8 cellular contexts compared by ENCODE assay signal in the genomic region with DNA sequence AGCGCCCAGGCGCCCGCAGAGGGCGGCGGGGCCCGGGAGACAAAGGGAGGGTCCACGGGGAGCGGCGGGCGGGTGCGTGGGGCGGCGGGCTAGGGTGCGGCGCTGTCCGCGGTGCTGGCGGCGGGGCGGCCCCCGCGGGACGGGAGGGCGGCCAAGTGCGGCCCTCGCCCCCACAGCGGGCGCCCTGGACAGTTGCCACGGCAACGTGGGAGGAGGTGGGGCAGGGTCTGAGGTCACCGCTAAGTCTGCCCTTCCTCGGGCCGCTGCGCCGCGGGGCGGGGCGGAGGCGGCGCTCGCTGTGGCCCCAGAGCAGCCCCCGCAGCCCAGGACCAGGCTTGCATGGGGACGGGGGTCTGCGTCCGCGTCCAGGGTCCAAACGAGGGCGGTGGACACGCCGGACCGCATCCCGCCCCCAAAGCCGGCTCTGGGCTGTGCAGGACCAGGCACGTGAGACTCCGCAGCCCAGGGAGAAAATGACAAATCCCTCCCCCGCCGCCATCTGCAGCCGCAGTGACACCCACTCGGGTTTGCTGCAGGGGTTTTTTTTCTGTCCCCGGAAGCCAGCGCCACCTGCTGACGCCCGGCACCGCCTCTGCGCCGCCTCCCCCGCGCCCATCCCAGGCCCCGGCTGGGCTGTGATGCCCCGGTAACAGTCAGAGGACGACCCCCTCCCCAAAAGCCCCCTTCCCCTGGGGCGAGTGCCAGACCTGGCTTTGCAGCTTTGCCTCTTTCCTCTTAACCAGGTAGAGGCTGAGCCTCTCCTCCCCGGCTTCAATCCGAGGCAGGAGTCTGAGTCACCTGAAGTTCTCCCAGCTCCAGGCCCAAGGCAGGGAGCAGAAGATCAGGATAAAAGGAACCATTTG.
DNase-seq lines count a peak whose midpoint lies in the region; TF ChIP-seq lines count a peak whose summit lies in the region.

No MANE protein-coding gene starts in this region.

- peaks cover 46% of the 10 kb centered on the region for H3K27me3 Mint-ChIP-seq in T-helper 2 cell treated with Interferon-gamma antibody and Interleukin-4, amounts not matched to agents 5 μg/mL and 100 μg/mL, for 36 hours (ENCODE audit: low read depth)

- H3K4me3 ChIP-seq in GM12864 (ENCODE audit: low read depth, low read length) = peak overlapping the region; percentile 17; the same call in 1 of the 2 replicates

- no peak overlapping the region for H3K4me3 Mint-ChIP-seq in T-helper 2 cell treated with Interferon-gamma antibody and Interleukin-4, amounts not matched to agents 5 μg/mL and 100 μg/mL, for 36 hours

- no peaks in the 10 kb centered on the region for H3K9me3 Mint-ChIP-seq in T-helper 2 cell treated with Interferon-gamma antibody and Interleukin-4, amounts not matched to agents 5 μg/mL and 100 μg/mL, for 36 hours

- no peaks in the 10 kb centered on the region for H3K4me1 Mint-ChIP-seq in T-helper 2 cell treated with Interferon-gamma antibody and Interleukin-4, amounts not matched to agents 5 μg/mL and 100 μg/mL, for 36 hours (ENCODE audit: low read depth)

- peak; percentile 57 for TF ChIP-seq CTCF in GM12864 (IDR thresholded peaks at IDR 0.05; ENCODE audit: low read depth, low read length, missing control alignments)

- H3K36me3 Mint-ChIP-seq in T-helper 2 cell treated with Interferon-gamma antibody and Interleukin-4, amounts not matched to agents 5 μg/mL and 100 μg/mL, for 36 hours (ENCODE audit: low read depth) = no peaks in the 10 kb centered on the region

- TF ChIP-seq EP300 in Ishikawa (IDR thresholded peaks at IDR 0.05; ENCODE audit: borderline replicate concordance) = no peak

- peak; percentile 19 for DNase-seq in GM12864 (ENCODE audit: low read depth)
- DNase-seq in T-helper 2 cell treated with Interferon-gamma antibody and Interleukin-4, amounts not matched to agents 5 μg/mL and 100 μg/mL, for 36 hours (ENCODE audit: low spot score) = peak; percentile 63
- peak in 51 of 58 donors; percentile 14 to 83 (median 53) for DNase-seq in anterior cingulate cortex (lab: John Stamatoyannopoulos, UW)
- peak; percentile 68 for DNase-seq in iPS-NIHi7 (ENCODE audit: extremely low spot score)
- peak; percentile 73 for DNase-seq in stimulated activated CD4-positive, alpha-beta T cell treated with anti-CD3 and anti-CD28 coated beads, Interleukin-4, amount 100 ng/mL, for 1 hour
- DNase-seq in OCI-M2 (lab: John Stamatoyannopoulos, UW; ENCODE audit: unreplicated experiment) = no peak
- DNase-seq in middle frontal gyrus (ENCODE audit: extremely low spot score, low spot score) = no peak

- H3K27ac Mint-ChIP-seq in T-helper 2 cell treated with Interferon-gamma antibody and Interleukin-4, amounts not matched to agents 5 μg/mL and 100 μg/mL, for 36 hours = no peak overlapping the region

- peak; percentile 48; the same call in 1 of the 2 replicates for TF ChIP-seq RAD21 in Ishikawa (IDR thresholded peaks at IDR 0.05; ENCODE audit: low read depth)

TF ChIP-seq in Ishikawa, 13 proteins besides CTCF, POLR2A, EP300 and RAD21:
- TF ChIP-seq, protein P1, sequence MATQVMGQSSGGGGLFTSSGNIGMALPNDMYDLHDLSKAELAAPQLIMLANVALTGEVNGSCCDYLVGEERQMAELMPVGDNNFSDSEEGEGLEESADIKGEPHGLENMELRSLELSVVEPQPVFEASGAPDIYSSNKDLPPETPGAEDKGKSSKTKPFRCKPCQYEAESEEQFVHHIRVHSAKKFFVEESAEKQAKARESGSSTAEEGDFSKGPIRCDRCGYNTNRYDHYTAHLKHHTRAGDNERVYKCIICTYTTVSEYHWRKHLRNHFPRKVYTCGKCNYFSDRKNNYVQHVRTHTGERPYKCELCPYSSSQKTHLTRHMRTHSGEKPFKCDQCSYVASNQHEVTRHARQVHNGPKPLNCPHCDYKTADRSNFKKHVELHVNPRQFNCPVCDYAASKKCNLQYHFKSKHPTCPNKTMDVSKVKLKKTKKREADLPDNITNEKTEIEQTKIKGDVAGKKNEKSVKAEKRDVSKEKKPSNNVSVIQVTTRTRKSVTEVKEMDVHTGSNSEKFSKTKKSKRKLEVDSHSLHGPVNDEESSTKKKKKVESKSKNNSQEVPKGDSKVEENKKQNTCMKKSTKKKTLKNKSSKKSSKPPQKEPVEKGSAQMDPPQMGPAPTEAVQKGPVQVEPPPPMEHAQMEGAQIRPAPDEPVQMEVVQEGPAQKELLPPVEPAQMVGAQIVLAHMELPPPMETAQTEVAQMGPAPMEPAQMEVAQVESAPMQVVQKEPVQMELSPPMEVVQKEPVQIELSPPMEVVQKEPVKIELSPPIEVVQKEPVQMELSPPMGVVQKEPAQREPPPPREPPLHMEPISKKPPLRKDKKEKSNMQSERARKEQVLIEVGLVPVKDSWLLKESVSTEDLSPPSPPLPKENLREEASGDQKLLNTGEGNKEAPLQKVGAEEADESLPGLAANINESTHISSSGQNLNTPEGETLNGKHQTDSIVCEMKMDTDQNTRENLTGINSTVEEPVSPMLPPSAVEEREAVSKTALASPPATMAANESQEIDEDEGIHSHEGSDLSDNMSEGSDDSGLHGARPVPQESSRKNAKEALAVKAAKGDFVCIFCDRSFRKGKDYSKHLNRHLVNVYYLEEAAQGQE (IDR thresholded peaks at IDR 0.05; ENCODE audit: low read depth) = peak; percentile 87
- TF ChIP-seq EGR1 (IDR thresholded peaks at IDR 0.05) = peak; percentile 71; the same call in 1 of the 2 replicates
- peak; percentile 40; the same call in 1 of the 2 replicates for TF ChIP-seq USF1 (IDR thresholded peaks at IDR 0.05)
- peak; percentile 44; the same call in 1 of the 2 replicates for TF ChIP-seq NFIC (IDR thresholded peaks at IDR 0.05)
- no peak for TF ChIP-seq CREB1 (IDR thresholded peaks at IDR 0.05; ENCODE audit: low read depth)

Comparison
In these comparisons a context has a peak if more than half of its experiments do, and no peak if none do; other contexts are left out.
1. DNase-seq: peak in GM12864 (single experiment), T-helper 2 cell treated with Interferon-gamma antibody and Interleukin-4, amounts not matched to agents 5 μg/mL and 100 μg/mL, for 36 hours (single experiment), anterior cingulate cortex (51 of 58), iPS-NIHi7 (single experiment) and stimulated activated CD4-positive, alpha-beta T cell treated with anti-CD3 and anti-CD28 coated beads, Interleukin-4, amount 100 ng/mL, for 1 hour (single experiment); none in OCI-M2 (single experiment) and middle frontal gyrus (single experiment).